12 cellular contexts compared by ENCODE assay signal in the genomic region with DNA sequence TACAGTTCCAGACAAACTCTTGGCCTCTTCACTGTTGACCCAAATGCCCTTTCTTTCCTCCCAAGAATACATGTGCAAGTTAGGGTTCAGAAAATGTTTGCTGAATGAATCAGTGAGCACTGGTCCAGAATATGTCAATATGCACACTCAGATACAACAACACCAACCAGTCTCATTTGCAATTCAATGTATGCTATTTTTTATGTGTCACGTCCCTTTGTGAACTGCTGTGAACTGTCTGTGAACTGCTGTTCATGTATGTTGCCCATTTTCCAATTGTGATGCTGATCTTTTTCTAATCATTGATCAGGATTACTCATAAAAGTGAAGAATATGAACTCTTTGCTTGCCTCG. TPM values are rescaled to one million over a fixed set of nuclear protein-coding genes. Genes with fewer than 3 reads are reported as not detected.
A peak's percentile ranks its signal among the peaks of the same experiment; 100 is the strongest.
DNase-seq lines count a peak whose midpoint lies in the region; ATAC-seq and TF ChIP-seq lines count a peak whose summit lies in the region.
"Had no signal": no experiment of that assay in that cellular context is flagged by ENCODE, and none has a peak within 500 bp of the region (broad histone marks: within the 10 kb centered on the region; RNA-seq: fewer than 3 reads in every experiment).

No MANE protein-coding gene starts in this region.

- TF ChIP-seq CTCF in esophagus muscularis mucosa (IDR thresholded peaks at IDR 0.05), result no peak
- no peak for TF ChIP-seq CTCF in smooth muscle cell (IDR thresholded peaks at IDR 0.05; ENCODE audit: borderline replicate concordance, insufficient read depth, poor library complexity, severe bottlenecking)
- no peak for TF ChIP-seq CTCF in GM10248 (IDR thresholded peaks at IDR 0.05; ENCODE audit: control extremely low read depth, extremely low read depth, low read depth, missing control alignments)

- H3K27ac ChIP-seq in GM23248 (peak overlapping the region; percentile 26; the same call in 1 of the 2 replicates), esophagus muscularis mucosa (replicated peaks in 1 of 4) (peak overlapping the region; percentile 78 to 86 (median 84)), smooth muscle cell (ENCODE audit: low read depth) (peak overlapping the region; percentile 90)
- H3K27ac ChIP-seq: cardiac muscle cell had no signal

- intact Hi-C loops in esophagus muscularis mucosa (cut with DNase I), result no loop called here

- CTCF ChIA-PET in GM10248 (lab: Yijun Ruan, JAX), result interaction anchor here (1.1 to 4.8 kb wide), 2 partner anchors 16 to 107 kb away, joined by 3 to 21 read pairs; no protein-coding TSS in a partner anchor

- TF ChIP-seq POLR2A in esophagus muscularis mucosa (IDR thresholded peaks at IDR 0.05; ENCODE audit: low read depth), result no peak

- peak overlapping the region; percentile 67 for H3K4me3 Mint-ChIP-seq in T-helper 17 cell
- H3K4me3 Mint-ChIP-seq: neural crest cell had no signal

- H3K9me2 ChIP-seq in GM23248 (ENCODE audit: insufficient read depth), result no peaks in the 10 kb centered on the region

- ATAC-seq in T-helper 17 cell (no peak), HG03175 (IDR thresholded peaks at IDR 0.05; ENCODE audit: unreplicated experiment) (no peak)

- H3K4me1 ChIP-seq in GM23248 (ENCODE audit: insufficient read depth) (peaks cover 78% of the 10 kb centered on the region), esophagus muscularis mucosa (peaks cover 92 to 100% (median 99%) of the 10 kb centered on the region in 4 donors), smooth muscle cell (ENCODE audit: low read depth) (no peaks in the 10 kb centered on the region)

- in situ Hi-C loops in GM23248 (cut with MboI), result no loop called here

- H2AFZ ChIP-seq in GM23248 (no peak overlapping the region), smooth muscle cell (ENCODE audit: low read depth) (no peak overlapping the region)

- no peaks in the 10 kb centered on the region for H3K36me3 Mint-ChIP-seq in T-helper 17 cell (ENCODE audit: low read depth)

- POLR2A ChIA-PET in GM10248 (lab: Yijun Ruan, JAX), result no interaction called here

- H3K4me1 Mint-ChIP-seq in T-helper 17 cell, result peaks cover 53% of the 10 kb centered on the region

- H3K27me3 ChIP-seq in GM23248 (replicated peaks; ENCODE audit: insufficient read depth) (no peaks in the 10 kb centered on the region), esophagus muscularis mucosa (no peaks in the 10 kb centered on the region), smooth muscle cell (ENCODE audit: low read depth) (no peaks in the 10 kb centered on the region)
- H3K27me3 ChIP-seq: cardiac muscle cell had no signal

- H3K4me3 ChIP-seq in GM23248 (peak overlapping the region; percentile 33; the same call in 1 of the 2 replicates), esophagus muscularis mucosa (no peak overlapping the region), smooth muscle cell (no peak overlapping the region)
- H3K4me3 ChIP-seq: cardiac muscle cell had no signal

- peak overlapping the region; percentile 95 for H3K27ac Mint-ChIP-seq in T-helper 17 cell

- H3K36me3 ChIP-seq in GM23248 (ENCODE audit: low read depth) (no peaks in the 10 kb centered on the region), esophagus muscularis mucosa (no peaks in the 10 kb centered on the region), smooth muscle cell (ENCODE audit: low read depth) (no peaks in the 10 kb centered on the region)
- H3K36me3 ChIP-seq: cardiac muscle cell had no signal

- DNase-seq in GM23248, result no peak
- DNase-seq in T-helper 17 cell, result no peak
- no peak for DNase-seq in esophagus muscularis mucosa (ENCODE audit: extremely low spot score)
- DNase-seq in smooth muscle cell (lab: John Stamatoyannopoulos, UW; ENCODE audit: unreplicated experiment), result no peak
- DNase-seq in activated effector memory CD4-positive, alpha-beta T cell treated with anti-CD3 and anti-CD28 coated beads, Interleukin-2, amount 50 U/mL, for 16 hours, result no peak
- DNase-seq in COLO668 (lab: John Stamatoyannopoulos, UW; ENCODE audit: unreplicated experiment), result no peak
- no peak for DNase-seq in GM10248 (ENCODE audit: extremely low spot score)
- DNase-seq: activated CD4-positive, alpha-beta T cell treated with anti-CD3 and anti-CD28 coated beads for 1 hour; NCI-H2081 had no signal

- TF ChIP-seq EP300 in esophagus muscularis mucosa (IDR thresholded peaks at IDR 0.05), result no peak

- H3K9me3 ChIP-seq in GM23248 (ENCODE audit: low read depth) (no peaks in the 10 kb centered on the region), T-helper 17 cell (ENCODE audit: control insufficient read depth, low read length, poor library complexity, severe bottlenecking) (no peaks in the 10 kb centered on the region), esophagus muscularis mucosa (no peaks in the 10 kb centered on the region), smooth muscle cell (replicated peaks; ENCODE audit: low read depth) (no peaks in the 10 kb centered on the region)

- WGBS in GM23248 (ENCODE audit: low coverage in 1 of 2, low lambda C conversion rate in 2 of 2, missing lambda C conversion rate in 2 of 2), 2 experiments, result 72 to 81% methylated on average over 2 of the region's 2 CpGs
- WGBS in esophagus muscularis mucosa, result 69% methylated on average over 2 of the region's 2 CpGs
- WGBS in smooth muscle cell (ENCODE audit: low lambda C conversion rate), result 68% methylated on average over 2 of the region's 2 CpGs

- H3K4me2 ChIP-seq in GM23248 (ENCODE audit: unreplicated experiment), result peak overlapping the region; percentile 70
- H3K4me2 ChIP-seq in smooth muscle cell, result no peak overlapping the region

- H3K79me2 ChIP-seq in GM23248 (ENCODE audit: insufficient read depth) (no peaks in the 10 kb centered on the region), smooth muscle cell (ENCODE audit: low read depth) (no peaks in the 10 kb centered on the region)

- H3F3A ChIP-seq in GM23248 (ENCODE audit: insufficient read depth) (peaks cover 56% of the 10 kb centered on the region), smooth muscle cell (ENCODE audit: low read depth) (no peaks in the 10 kb centered on the region)

- no peak overlapping the region for H3K9ac ChIP-seq in GM23248
- no peak overlapping the region for H3K9ac ChIP-seq in smooth muscle cell (ENCODE audit: low read depth)

- H3K27me3 Mint-ChIP-seq in T-helper 17 cell, result no peaks in the 10 kb centered on the region

- H4K20me1 ChIP-seq in GM23248 (ENCODE audit: insufficient read depth) (no peaks in the 10 kb centered on the region), smooth muscle cell (ENCODE audit: low read depth) (no peaks in the 10 kb centered on the region)

RNA-seq across cellular contexts. Expression of a gene that starts 17.8 kb away (rescaled TPM):
- 0.25 and 0.76 TPM in 2 replicates for total RNA-seq in GM23248 (2014; rRNA removed; shearing (Covaris generic))
- polyA plus RNA-seq in GM23248 (2016; fragmentation: Nextera tagmentation; extraction: Ambion mirVana) (0.89 and 1.0 TPM in 2 replicates), smooth muscle cell (0.39 and 0.80 TPM in 2 replicates)
- total RNA-seq in T-helper 17 cell (10 to 100 TPM; 17.7 to 18.4 TPM), esophagus muscularis mucosa (1 to 10 TPM; 3.9 to 7.3 (median 5.2) TPM), smooth muscle cell (0.63 and 0.72 TPM in 2 replicates)
- polyA plus RNA-seq: cardiac muscle cell had no signal

RNA-seq across cellular contexts. Expression of a gene that starts 29.6 kb away (rescaled TPM):
- total RNA-seq in GM23248 (2014; rRNA removed; shearing (Covaris generic)), result 30.0 and 40.1 TPM in 2 replicates
- 41.3 and 42.9 TPM in 2 replicates for polyA plus RNA-seq in GM23248 (2016; fragmentation: Nextera tagmentation; extraction: Ambion mirVana)
- total RNA-seq in T-helper 17 cell, result 10 to 100 TPM; 46.6 to 60.7 TPM
- 10 to 100 TPM; 18.3 to 29.9 (median 24.9) TPM for total RNA-seq in esophagus muscularis mucosa
- total RNA-seq in smooth muscle cell, result 18.7 and 23.4 TPM in 2 replicates
- polyA plus RNA-seq in smooth muscle cell, result 31.2 and 35.1 TPM in 2 replicates

Comparison
In these comparisons a context has a peak if more than half of its experiments do, and no peak if none do; other contexts are left out.
1. H3K27ac ChIP-seq: peak in every context shown above with its lines; median percentile 90 in smooth muscle cell; 84 in esophagus muscularis mucosa; 26 in GM23248.